1 cellular context compared by ENCODE assay signal in genomic region chr12:50505386-50505827, GRCh38.
TF ChIP-seq lines count a peak whose summit lies in the region.

No MANE protein-coding gene starts in this region.

TF ChIP-seq in H1, 55 proteins besides CTCF, POLR2A, EP300 and RAD21 (continued from another document):
- TF ChIP-seq NRF1 (IDR thresholded peaks at IDR 0.05; ENCODE audit: low read depth, low read length) (no peak), TAF1 (IDR thresholded peaks at IDR 0.05; ENCODE audit: low read depth, low read length) (no peak), USF2 (IDR thresholded peaks at IDR 0.05; ENCODE audit: low read length) (no peak), CHD2 (IDR thresholded peaks at IDR 0.05; ENCODE audit: low read length) (no peak), BACH1 (IDR thresholded peaks at IDR 0.05; ENCODE audit: low read length) (no peak), TBP (IDR thresholded peaks at IDR 0.05; ENCODE audit: low read depth, low read length) (0 out of 2 replicates have a peak, but pooled peaks have one; percentile 5), GABPA (IDR thresholded peaks at IDR 0.05; ENCODE audit: borderline replicate concordance, insufficient read depth, low read length) (no peak), SUZ12 (IDR thresholded peaks at IDR 0.05; ENCODE audit: low read length) (no peak), ATF2 (IDR thresholded peaks at IDR 0.05; ENCODE audit: low read length) (no peak), ASH2L (IDR thresholded peaks at IDR 0.05; ENCODE audit: low read length) (peak; percentile 46), ATF3 (IDR thresholded peaks at IDR 0.05; ENCODE audit: insufficient read depth, low read depth, low read length) (no peak), BCL11A (IDR thresholded peaks at IDR 0.05; ENCODE audit: low read depth in 2 of 2, low read length in 2 of 2) (no peak), YY1 (IDR thresholded peaks at IDR 0.05; ENCODE audit: low read depth, low read length) (no peak), RXRA (IDR thresholded peaks at IDR 0.05; ENCODE audit: insufficient read depth, low read depth, low read length) (no peak), SAP30 (IDR thresholded peaks at IDR 0.05; ENCODE audit: insufficient read depth, insufficient replicate concordance, low read length) (peak; percentile 77), CHD1 (IDR thresholded peaks at IDR 0.05; ENCODE audit: low read depth, low read length) (no peak), TCF12 (IDR thresholded peaks at IDR 0.05; ENCODE audit: low read depth, low read length) (no peak), TAF7 (optimal IDR thresholded peaks at IDR 0.05; ENCODE audit: borderline replicate concordance, low read depth, low read length) (no peak), KDM5A (IDR thresholded peaks at IDR 0.05; ENCODE audit: low read length) (no peak), BRCA1 (IDR thresholded peaks at IDR 0.05; ENCODE audit: low read depth, low read length) (no peak), KDM1A (IDR thresholded peaks at IDR 0.05; ENCODE audit: borderline replicate concordance, low read length) (no peak), HDAC6 (IDR thresholded peaks at IDR 0.05; ENCODE audit: low read depth, low read length) (no peak), PHF8 (conservative IDR thresholded peaks at IDR 0.05; ENCODE audit: low read depth, low read length) (no peak), MAX (IDR thresholded peaks at IDR 0.05) (no peak), SIX5 (IDR thresholded peaks at IDR 0.05; ENCODE audit: low read depth, low read length) (no peak), EZH2 (IDR thresholded peaks at IDR 0.05; ENCODE audit: low read depth, low read length, severe bottlenecking) (no peak), KDM4A (IDR thresholded peaks at IDR 0.05; ENCODE audit: low read depth, low read length, severe bottlenecking) (peak; percentile 16), RBBP5 (IDR thresholded peaks at IDR 0.05; ENCODE audit: borderline replicate concordance, low read depth, low read length) (0 out of 2 replicates have a peak, but pooled peaks have one; percentile 30), E2F6 (IDR thresholded peaks at IDR 0.05) (no peak), RFX5 (IDR thresholded peaks at IDR 0.05; ENCODE audit: borderline replicate concordance, low read depth, low read length) (no peak), CEBPB (IDR thresholded peaks at IDR 0.05; ENCODE audit: low read depth, low read length) (no peak), CHD7 (IDR thresholded peaks at IDR 0.05; ENCODE audit: insufficient replicate concordance, low read length) (no peak), SIN3A (conservative IDR thresholded peaks at IDR 0.05 in 1 of 2, IDR thresholded peaks at IDR 0.05 in 1 of 2; ENCODE audit: low read depth in 1 of 2, low read length in 2 of 2) (no peak), JUN (IDR thresholded peaks at IDR 0.05; ENCODE audit: low read depth, low read length) (no peak), SP1 (IDR thresholded peaks at IDR 0.05; ENCODE audit: low read depth, low read length) (no peak), SP2 (IDR thresholded peaks at IDR 0.05; ENCODE audit: low read length) (no peak), CREB1 (IDR thresholded peaks at IDR 0.05) (no peak), SP4 (IDR thresholded peaks at IDR 0.05; ENCODE audit: low read length) (no peak), TEAD4 (IDR thresholded peaks at IDR 0.05; ENCODE audit: low read depth, low read length) (no peak), SRF (IDR thresholded peaks at IDR 0.05; ENCODE audit: low read depth, low read length) (no peak), NANOG (IDR thresholded peaks at IDR 0.05; ENCODE audit: insufficient read depth, low read depth, low read length, poor library complexity, severe bottlenecking) (no peak), CBX5 (IDR thresholded peaks at IDR 0.05; ENCODE audit: low read depth, low read length) (no peak)
TF ChIP-seq in H1: peak in this region for 7.
